Comparison of ENCODE assay signal across 8 cellular contexts in genomic region chr11:60985991-60986915, GRCh38. TPM values are rescaled to one million over a fixed set of nuclear protein-coding genes. Genes with fewer than 3 reads are reported as not detected.
DNase-seq lines count a peak whose midpoint lies in the region; FAIRE-seq and TF ChIP-seq lines count a peak whose summit lies in the region.

No MANE protein-coding gene starts in this region.

- H3K4me1 Mint-ChIP-seq in HFFc6 (ENCODE audit: low read depth) (peaks cover 12% of the 10 kb centered on the region), progenitor cell of endocrine pancreas (ENCODE audit: low read depth) (no peaks in the 10 kb centered on the region), mesothelial cell of epicardium (peaks cover 5% of the 10 kb centered on the region)

- no peaks in the 10 kb centered on the region for H3K9me3 Mint-ChIP-seq in HFFc6
- H3K9me3 Mint-ChIP-seq in progenitor cell of endocrine pancreas (ENCODE audit: low read depth): no peaks in the 10 kb centered on the region
- H3K9me3 Mint-ChIP-seq in mesothelial cell of epicardium: no peaks in the 10 kb centered on the region

- no peak for TF ChIP-seq CTCF in HFFc6 (IDR thresholded peaks at IDR 0.05)
- TF ChIP-seq CTCF in bronchial epithelial cell (IDR thresholded peaks at IDR 0.05; ENCODE audit: insufficient read depth, low read length, severe bottlenecking): no peak
- TF ChIP-seq CTCF in progenitor cell of endocrine pancreas (IDR thresholded peaks at IDR 0.05; ENCODE audit: unreplicated experiment): no peak
- no peak for TF ChIP-seq CTCF in mesothelial cell of epicardium (IDR thresholded peaks at IDR 0.05; ENCODE audit: unreplicated experiment)

- H3K36me3 ChIP-seq in bronchial epithelial cell (ENCODE audit: control insufficient read depth, insufficient read depth, low read length): no peaks in the 10 kb centered on the region

- H3K4me3 Mint-ChIP-seq in HFFc6 (no peak overlapping the region), progenitor cell of endocrine pancreas (ENCODE audit: low read depth) (no peak overlapping the region), mesothelial cell of epicardium (no peak overlapping the region)

- FAIRE-seq in bronchial epithelial cell (lab: Jason Lieb, UNC): peak; percentile 84

- DNase-seq in HFFc6 (peak; percentile 40), bronchial epithelial cell (ENCODE audit: low read depth) (peak; percentile 95), AML-193 (lab: John Stamatoyannopoulos, UW) (no peak), progenitor cell of endocrine pancreas (ENCODE audit: low spot score, unreplicated experiment) (no peak), putamen (ENCODE audit: low spot score) (no peak), mesothelial cell of epicardium (ENCODE audit: low spot score in 2 of 2, unreplicated experiment in 2 of 2) (no peak)
- peak; percentile 81 to 82 for DNase-seq in activated CD4-positive, alpha-beta T cell treated with anti-CD3 and anti-CD28 coated beads for 24 hours (ENCODE audit: low read depth in 2 of 2)
- peak; percentile 80 to 88 for DNase-seq in stimulated activated CD4-positive, alpha-beta T cell treated with anti-CD3 and anti-CD28 coated beads, Interleukin-4, amount 100 ng/mL, for 48 hours (ENCODE audit: low read depth in 2 of 2)

- no peak overlapping the region; the same call in 1 of the 2 replicates for H3K27ac Mint-ChIP-seq in HFFc6
- H3K27ac Mint-ChIP-seq in progenitor cell of endocrine pancreas: no peak overlapping the region
- H3K27ac Mint-ChIP-seq in mesothelial cell of epicardium: no peak overlapping the region

- no peaks in the 10 kb centered on the region for H3K36me3 Mint-ChIP-seq in HFFc6 (ENCODE audit: low read depth)
- no peaks in the 10 kb centered on the region for H3K36me3 Mint-ChIP-seq in progenitor cell of endocrine pancreas (ENCODE audit: insufficient read depth)
- H3K36me3 Mint-ChIP-seq in mesothelial cell of epicardium: no peaks in the 10 kb centered on the region

- no peaks in the 10 kb centered on the region for H3K27me3 ChIP-seq in bronchial epithelial cell (ENCODE audit: control insufficient read depth, insufficient read depth, low read length)

- peaks cover 40% of the 10 kb centered on the region for H3K27me3 Mint-ChIP-seq in HFFc6 (ENCODE audit: insufficient read depth)
- peaks cover 18% of the 10 kb centered on the region for H3K27me3 Mint-ChIP-seq in progenitor cell of endocrine pancreas
- peaks cover 43% of the 10 kb centered on the region for H3K27me3 Mint-ChIP-seq in mesothelial cell of epicardium (ENCODE audit: low read depth)

- no peak overlapping the region for H3K4me3 ChIP-seq in bronchial epithelial cell (ENCODE audit: low read depth, low read length)

RNA-seq across cellular contexts. Expression of gene CD6, which starts 14.8 kb away (rescaled TPM):
- not detected for total RNA-seq in HFFc6 (2021; fragmentation: NEBNext Ultra II Directional; extraction: Animal tissue kit (Norgen Biotek cat#: 25700))
- total RNA-seq in bronchial epithelial cell (not detected in 2 replicates), progenitor cell of endocrine pancreas (0.55 and 0.62 TPM in 2 replicates), mesothelial cell of epicardium (0.27 to 0.31 TPM in 2 of 3 replicates, not detected in the other)

RNA-seq across cellular contexts. Expression of gene SLC15A3, which starts 34.3 kb away (rescaled TPM):
- total RNA-seq in HFFc6 (2021; fragmentation: NEBNext Ultra II Directional; extraction: Animal tissue kit (Norgen Biotek cat#: 25700)): 1 to 10 TPM; 2.7 to 6.6 (median 3.4) TPM
- total RNA-seq in bronchial epithelial cell (0.38 and 1.3 TPM in 2 replicates), progenitor cell of endocrine pancreas (4.8 and 6.2 TPM in 2 replicates), mesothelial cell of epicardium (5.0 to 7.4 TPM (median 5.2 TPM) in 3 replicates)

Comparison
In these comparisons a context has a peak if more than half of its experiments do, and no peak if none do; other contexts are left out.
1. DNase-seq: peak in HFFc6 (single experiment), activated CD4-positive, alpha-beta T cell treated with anti-CD3 and anti-CD28 coated beads for 24 hours (2 of 2), bronchial epithelial cell (single experiment) and stimulated activated CD4-positive, alpha-beta T cell treated with anti-CD3 and anti-CD28 coated beads, Interleukin-4, amount 100 ng/mL, for 48 hours (2 of 2); none in AML-193 (0 of 2), progenitor cell of endocrine pancreas (single experiment), putamen (single experiment) and mesothelial cell of epicardium (0 of 2).